1 cellular context compared by ENCODE assay signal in the genomic region with DNA sequence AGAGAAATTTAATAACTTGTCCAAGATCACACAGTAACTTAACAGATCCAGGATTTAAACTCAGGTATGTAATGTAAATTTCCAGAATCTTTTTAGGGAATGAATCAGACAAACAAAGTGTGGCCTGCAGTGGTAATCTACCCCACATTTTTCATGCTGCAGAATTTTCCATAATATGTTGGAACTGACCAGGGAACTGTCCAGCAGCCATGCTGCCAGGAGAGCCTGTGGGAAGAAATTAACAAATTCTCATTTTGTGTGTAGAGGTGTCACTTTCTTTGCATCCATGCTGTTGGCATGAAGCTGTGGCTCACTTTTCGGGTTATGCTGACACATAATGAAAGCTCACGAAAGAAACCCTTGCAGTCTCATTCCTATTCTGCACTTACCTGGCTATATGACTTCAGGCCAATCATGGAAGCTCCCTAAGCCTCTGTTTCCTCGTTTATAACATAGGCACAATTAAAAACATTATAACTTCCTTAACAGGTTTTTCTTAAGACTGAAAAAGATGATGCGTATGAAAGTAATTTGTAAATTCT.
TF ChIP-seq lines count a peak whose summit lies in the region.

No MANE protein-coding gene starts in this region.

TF ChIP-seq in IMR-90, 13 proteins besides CTCF, POLR2A, EP300 and RAD21 (continued from another document):
- no peak for TF ChIP-seq MAFK (IDR thresholded peaks at IDR 0.05; ENCODE audit: low read depth, low read length)
